1 cellular context compared by ENCODE assay signal in the genomic region with DNA sequence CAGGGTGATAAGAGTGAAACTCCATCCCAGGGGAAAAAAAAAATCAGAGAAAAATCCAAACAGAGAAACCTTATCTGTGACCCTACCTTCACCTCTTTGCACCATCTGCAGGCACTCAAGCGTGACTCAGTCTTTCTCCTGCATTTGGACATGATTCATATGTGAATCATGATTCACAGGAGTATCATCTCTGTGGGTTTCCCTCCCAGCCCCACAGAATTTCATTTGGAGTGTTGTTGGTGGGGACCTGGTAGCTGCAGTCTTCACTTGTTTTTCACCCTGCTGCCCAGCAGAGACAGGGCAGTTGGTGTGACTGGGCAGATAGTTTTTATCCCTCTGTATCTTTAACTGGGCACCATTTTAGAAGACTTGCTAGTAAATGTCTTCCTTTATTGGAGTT.
TF ChIP-seq lines count a peak whose summit lies in the region.

No MANE protein-coding gene starts in this region.

TF ChIP-seq in K562, 482 proteins besides CTCF, POLR2A, EP300 and RAD21 (continued from another document and continues in another):
- peak; percentile 80; the same call in 1 of the 2 replicates for TF ChIP-seq JUN (IDR thresholded peaks at IDR 0.05; ENCODE audit: borderline replicate concordance, low read depth, low read length)
- no peak for TF ChIP-seq JUN (CRISPR knock-in tag; IDR thresholded peaks at IDR 0.05; ENCODE audit: borderline replicate concordance)
- no peak for TF ChIP-seq NFE2L1 (tag; IDR thresholded peaks at IDR 0.05; ENCODE audit: borderline replicate concordance, low read depth)
- TF ChIP-seq, protein P1, sequence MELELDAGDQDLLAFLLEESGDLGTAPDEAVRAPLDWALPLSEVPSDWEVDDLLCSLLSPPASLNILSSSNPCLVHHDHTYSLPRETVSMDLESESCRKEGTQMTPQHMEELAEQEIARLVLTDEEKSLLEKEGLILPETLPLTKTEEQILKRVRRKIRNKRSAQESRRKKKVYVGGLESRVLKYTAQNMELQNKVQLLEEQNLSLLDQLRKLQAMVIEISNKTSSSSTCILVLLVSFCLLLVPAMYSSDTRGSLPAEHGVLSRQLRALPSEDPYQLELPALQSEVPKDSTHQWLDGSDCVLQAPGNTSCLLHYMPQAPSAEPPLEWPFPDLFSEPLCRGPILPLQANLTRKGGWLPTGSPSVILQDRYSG (tag; conservative IDR thresholded peaks at IDR 0.05; ENCODE audit: low read depth), result no peak
- no peak for TF ChIP-seq POLR2G (IDR thresholded peaks at IDR 0.05; ENCODE audit: low read depth, low read length)
- no peak for TF ChIP-seq MYBL2 (IDR thresholded peaks at IDR 0.05; ENCODE audit: low read depth)
- no peak for TF ChIP-seq MYBL2 (CRISPR knock-in tag; IDR thresholded peaks at IDR 0.05; ENCODE audit: borderline replicate concordance)
- no peak for TF ChIP-seq ILF3 (IDR thresholded peaks at IDR 0.05; ENCODE audit: borderline replicate concordance)
- TF ChIP-seq MTA3 (IDR thresholded peaks at IDR 0.05; ENCODE audit: borderline replicate concordance), result no peak
- TF ChIP-seq CEBPB (tag; IDR thresholded peaks at IDR 0.05), result no peak
- TF ChIP-seq, protein P2, sequence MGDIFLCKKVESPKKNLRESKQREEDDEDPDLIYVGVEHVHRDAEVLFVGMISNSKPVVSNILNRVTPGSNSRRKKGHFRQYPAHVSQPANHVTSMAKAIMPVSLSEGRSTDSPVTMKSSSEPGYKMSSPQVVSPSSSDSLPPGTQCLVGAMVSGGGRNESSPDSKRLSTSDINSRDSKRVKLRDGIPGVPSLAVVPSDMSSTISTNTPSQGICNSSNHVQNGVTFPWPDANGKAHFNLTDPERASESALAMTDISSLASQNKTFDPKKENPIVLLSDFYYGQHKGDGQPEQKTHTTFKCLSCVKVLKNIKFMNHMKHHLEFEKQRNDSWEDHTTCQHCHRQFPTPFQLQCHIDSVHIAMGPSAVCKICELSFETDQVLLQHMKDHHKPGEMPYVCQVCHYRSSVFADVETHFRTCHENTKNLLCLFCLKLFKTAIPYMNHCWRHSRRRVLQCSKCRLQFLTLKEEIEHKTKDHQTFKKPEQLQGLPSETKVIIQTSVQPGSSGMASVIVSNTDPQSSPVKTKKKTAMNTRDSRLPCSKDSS (IDR thresholded peaks at IDR 0.05; ENCODE audit: low read depth, partially characterized antibody), result no peak
- no peak for TF ChIP-seq ZNF764 (CRISPR knock-in tag; IDR thresholded peaks at IDR 0.05; ENCODE audit: low read depth)
- TF ChIP-seq NFE2 (IDR thresholded peaks at IDR 0.05; ENCODE audit: low read depth), result peak; percentile 65; the same call in 1 of the 2 replicates
- TF ChIP-seq, protein P3, sequence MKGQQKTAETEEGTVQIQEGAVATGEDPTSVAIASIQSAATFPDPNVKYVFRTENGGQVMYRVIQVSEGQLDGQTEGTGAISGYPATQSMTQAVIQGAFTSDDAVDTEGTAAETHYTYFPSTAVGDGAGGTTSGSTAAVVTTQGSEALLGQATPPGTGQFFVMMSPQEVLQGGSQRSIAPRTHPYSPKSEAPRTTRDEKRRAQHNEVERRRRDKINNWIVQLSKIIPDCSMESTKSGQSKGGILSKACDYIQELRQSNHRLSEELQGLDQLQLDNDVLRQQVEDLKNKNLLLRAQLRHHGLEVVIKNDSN (CRISPR knock-in tag; IDR thresholded peaks at IDR 0.05), result no peak
- no peak for TF ChIP-seq MAFK (IDR thresholded peaks at IDR 0.05; ENCODE audit: low read length)
- no peak for TF ChIP-seq ARID2 (IDR thresholded peaks at IDR 0.05)
- TF ChIP-seq GABPB1 (CRISPR knock-in tag; IDR thresholded peaks at IDR 0.05), result no peak
- TF ChIP-seq, protein P4, sequence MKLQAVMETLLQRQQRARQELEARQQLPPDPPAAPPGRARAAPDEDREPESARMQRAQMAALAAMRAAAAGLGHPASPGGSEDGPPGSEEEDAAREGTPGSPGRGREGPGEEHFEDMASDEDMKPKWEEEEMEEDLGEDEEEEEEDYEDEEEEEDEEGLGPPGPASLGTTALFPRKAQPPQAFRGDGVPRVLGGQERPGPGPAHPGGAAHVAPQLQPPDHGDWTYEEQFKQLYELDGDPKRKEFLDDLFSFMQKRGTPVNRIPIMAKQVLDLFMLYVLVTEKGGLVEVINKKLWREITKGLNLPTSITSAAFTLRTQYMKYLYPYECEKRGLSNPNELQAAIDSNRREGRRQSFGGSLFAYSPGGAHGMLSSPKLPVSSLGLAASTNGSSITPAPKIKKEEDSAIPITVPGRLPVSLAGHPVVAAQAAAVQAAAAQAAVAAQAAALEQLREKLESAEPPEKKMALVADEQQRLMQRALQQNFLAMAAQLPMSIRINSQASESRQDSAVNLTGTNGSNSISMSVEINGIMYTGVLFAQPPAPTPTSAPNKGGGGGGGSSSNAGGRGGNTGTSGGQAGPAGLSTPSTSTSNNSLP (IDR thresholded peaks at IDR 0.05; ENCODE audit: borderline replicate concordance, low read depth, low read length), result peak; percentile 25; the same call in 1 of the 2 replicates
- TF ChIP-seq ZNF408 (CRISPR knock-in tag; IDR thresholded peaks at IDR 0.05; ENCODE audit: low read depth), result no peak
- no peak for TF ChIP-seq ZNF780A (CRISPR knock-in tag; IDR thresholded peaks at IDR 0.05)
- no peak for TF ChIP-seq MYNN (IDR thresholded peaks at IDR 0.05)
- TF ChIP-seq MYNN (CRISPR knock-in tag; IDR thresholded peaks at IDR 0.05), result no peak
- no peak for TF ChIP-seq C11orf30 (IDR thresholded peaks at IDR 0.05; ENCODE audit: low read depth)
- TF ChIP-seq, protein P5, sequence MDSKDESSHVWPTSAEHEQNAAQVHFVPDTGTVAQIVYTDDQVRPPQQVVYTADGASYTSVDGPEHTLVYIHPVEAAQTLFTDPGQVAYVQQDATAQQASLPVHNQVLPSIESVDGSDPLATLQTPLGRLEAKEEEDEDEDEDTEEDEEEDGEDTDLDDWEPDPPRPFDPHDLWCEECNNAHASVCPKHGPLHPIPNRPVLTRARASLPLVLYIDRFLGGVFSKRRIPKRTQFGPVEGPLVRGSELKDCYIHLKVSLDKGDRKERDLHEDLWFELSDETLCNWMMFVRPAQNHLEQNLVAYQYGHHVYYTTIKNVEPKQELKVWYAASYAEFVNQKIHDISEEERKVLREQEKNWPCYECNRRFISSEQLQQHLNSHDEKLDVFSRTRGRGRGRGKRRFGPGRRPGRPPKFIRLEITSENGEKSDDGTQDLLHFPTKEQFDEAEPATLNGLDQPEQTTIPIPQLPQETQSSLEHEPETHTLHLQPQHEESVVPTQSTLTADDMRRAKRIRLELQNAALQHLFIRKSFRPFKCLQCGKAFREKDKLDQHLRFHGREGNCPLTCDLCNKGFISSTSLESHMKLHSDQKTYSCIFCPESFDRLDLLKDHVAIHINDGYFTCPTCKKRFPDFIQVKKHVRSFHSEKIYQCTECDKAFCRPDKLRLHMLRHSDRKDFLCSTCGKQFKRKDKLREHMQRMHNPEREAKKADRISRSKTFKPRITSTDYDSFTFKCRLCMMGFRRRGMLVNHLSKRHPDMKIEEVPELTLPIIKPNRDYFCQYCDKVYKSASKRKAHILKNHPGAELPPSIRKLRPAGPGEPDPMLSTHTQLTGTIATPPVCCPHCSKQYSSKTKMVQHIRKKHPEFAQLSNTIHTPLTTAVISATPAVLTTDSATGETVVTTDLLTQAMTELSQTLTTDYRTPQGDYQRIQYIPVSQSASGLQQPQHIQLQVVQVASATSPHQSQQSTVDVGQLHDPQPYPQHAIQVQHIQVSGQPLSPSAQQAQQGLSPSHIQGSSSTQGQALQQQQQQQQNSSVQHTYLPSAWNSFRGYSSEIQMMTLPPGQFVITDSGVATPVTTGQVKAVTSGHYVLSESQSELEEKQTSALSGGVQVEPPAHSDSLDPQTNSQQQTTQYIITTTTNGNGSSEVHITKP (IDR thresholded peaks at IDR 0.05; ENCODE audit: partially characterized antibody), result no peak
- no peak for TF ChIP-seq JUNB (CRISPR knock-in tag; conservative IDR thresholded peaks at IDR 0.05)
- TF ChIP-seq CXXC5 (CRISPR knock-in tag; IDR thresholded peaks at IDR 0.05), result no peak
- no peak for TF ChIP-seq ZNF134 (CRISPR knock-in tag; conservative IDR thresholded peaks at IDR 0.05)
- peak; percentile 80 for TF ChIP-seq HDAC2 (IDR thresholded peaks at IDR 0.05)
- TF ChIP-seq, protein P6, sequence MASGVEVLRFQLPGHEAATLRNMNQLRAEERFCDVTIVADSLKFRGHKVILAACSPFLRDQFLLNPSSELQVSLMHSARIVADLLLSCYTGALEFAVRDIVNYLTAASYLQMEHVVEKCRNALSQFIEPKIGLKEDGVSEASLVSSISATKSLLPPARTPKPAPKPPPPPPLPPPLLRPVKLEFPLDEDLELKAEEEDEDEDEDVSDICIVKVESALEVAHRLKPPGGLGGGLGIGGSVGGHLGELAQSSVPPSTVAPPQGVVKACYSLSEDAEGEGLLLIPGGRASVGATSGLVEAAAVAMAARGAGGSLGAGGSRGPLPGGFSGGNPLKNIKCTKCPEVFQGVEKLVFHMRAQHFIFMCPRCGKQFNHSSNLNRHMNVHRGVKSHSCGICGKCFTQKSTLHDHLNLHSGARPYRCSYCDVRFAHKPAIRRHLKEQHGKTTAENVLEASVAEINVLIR (CRISPR knock-in tag; IDR thresholded peaks at IDR 0.05), result no peak
- TF ChIP-seq RNF2 (IDR thresholded peaks at IDR 0.05), result no peak
- TF ChIP-seq XRCC4 (IDR thresholded peaks at IDR 0.05; ENCODE audit: extremely low read depth, insufficient read depth, insufficient read length), result no peak
- peak; percentile 67 for TF ChIP-seq SMARCE1 (IDR thresholded peaks at IDR 0.05)
- peak in 1 of 2 experiments; percentile 94; a peak in 2 of 4 replicates for TF ChIP-seq HDAC1 (IDR thresholded peaks at IDR 0.05)
- TF ChIP-seq RFX5 (IDR thresholded peaks at IDR 0.05; ENCODE audit: low read depth, low read length), result no peak
- TF ChIP-seq, protein P7, sequence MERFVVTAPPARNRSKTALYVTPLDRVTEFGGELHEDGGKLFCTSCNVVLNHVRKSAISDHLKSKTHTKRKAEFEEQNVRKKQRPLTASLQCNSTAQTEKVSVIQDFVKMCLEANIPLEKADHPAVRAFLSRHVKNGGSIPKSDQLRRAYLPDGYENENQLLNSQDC (CRISPR knock-in tag; IDR thresholded peaks at IDR 0.05), result no peak
- TF ChIP-seq ESRRA (IDR thresholded peaks at IDR 0.05; ENCODE audit: borderline replicate concordance, low read depth), result no peak
- TF ChIP-seq, protein P8, sequence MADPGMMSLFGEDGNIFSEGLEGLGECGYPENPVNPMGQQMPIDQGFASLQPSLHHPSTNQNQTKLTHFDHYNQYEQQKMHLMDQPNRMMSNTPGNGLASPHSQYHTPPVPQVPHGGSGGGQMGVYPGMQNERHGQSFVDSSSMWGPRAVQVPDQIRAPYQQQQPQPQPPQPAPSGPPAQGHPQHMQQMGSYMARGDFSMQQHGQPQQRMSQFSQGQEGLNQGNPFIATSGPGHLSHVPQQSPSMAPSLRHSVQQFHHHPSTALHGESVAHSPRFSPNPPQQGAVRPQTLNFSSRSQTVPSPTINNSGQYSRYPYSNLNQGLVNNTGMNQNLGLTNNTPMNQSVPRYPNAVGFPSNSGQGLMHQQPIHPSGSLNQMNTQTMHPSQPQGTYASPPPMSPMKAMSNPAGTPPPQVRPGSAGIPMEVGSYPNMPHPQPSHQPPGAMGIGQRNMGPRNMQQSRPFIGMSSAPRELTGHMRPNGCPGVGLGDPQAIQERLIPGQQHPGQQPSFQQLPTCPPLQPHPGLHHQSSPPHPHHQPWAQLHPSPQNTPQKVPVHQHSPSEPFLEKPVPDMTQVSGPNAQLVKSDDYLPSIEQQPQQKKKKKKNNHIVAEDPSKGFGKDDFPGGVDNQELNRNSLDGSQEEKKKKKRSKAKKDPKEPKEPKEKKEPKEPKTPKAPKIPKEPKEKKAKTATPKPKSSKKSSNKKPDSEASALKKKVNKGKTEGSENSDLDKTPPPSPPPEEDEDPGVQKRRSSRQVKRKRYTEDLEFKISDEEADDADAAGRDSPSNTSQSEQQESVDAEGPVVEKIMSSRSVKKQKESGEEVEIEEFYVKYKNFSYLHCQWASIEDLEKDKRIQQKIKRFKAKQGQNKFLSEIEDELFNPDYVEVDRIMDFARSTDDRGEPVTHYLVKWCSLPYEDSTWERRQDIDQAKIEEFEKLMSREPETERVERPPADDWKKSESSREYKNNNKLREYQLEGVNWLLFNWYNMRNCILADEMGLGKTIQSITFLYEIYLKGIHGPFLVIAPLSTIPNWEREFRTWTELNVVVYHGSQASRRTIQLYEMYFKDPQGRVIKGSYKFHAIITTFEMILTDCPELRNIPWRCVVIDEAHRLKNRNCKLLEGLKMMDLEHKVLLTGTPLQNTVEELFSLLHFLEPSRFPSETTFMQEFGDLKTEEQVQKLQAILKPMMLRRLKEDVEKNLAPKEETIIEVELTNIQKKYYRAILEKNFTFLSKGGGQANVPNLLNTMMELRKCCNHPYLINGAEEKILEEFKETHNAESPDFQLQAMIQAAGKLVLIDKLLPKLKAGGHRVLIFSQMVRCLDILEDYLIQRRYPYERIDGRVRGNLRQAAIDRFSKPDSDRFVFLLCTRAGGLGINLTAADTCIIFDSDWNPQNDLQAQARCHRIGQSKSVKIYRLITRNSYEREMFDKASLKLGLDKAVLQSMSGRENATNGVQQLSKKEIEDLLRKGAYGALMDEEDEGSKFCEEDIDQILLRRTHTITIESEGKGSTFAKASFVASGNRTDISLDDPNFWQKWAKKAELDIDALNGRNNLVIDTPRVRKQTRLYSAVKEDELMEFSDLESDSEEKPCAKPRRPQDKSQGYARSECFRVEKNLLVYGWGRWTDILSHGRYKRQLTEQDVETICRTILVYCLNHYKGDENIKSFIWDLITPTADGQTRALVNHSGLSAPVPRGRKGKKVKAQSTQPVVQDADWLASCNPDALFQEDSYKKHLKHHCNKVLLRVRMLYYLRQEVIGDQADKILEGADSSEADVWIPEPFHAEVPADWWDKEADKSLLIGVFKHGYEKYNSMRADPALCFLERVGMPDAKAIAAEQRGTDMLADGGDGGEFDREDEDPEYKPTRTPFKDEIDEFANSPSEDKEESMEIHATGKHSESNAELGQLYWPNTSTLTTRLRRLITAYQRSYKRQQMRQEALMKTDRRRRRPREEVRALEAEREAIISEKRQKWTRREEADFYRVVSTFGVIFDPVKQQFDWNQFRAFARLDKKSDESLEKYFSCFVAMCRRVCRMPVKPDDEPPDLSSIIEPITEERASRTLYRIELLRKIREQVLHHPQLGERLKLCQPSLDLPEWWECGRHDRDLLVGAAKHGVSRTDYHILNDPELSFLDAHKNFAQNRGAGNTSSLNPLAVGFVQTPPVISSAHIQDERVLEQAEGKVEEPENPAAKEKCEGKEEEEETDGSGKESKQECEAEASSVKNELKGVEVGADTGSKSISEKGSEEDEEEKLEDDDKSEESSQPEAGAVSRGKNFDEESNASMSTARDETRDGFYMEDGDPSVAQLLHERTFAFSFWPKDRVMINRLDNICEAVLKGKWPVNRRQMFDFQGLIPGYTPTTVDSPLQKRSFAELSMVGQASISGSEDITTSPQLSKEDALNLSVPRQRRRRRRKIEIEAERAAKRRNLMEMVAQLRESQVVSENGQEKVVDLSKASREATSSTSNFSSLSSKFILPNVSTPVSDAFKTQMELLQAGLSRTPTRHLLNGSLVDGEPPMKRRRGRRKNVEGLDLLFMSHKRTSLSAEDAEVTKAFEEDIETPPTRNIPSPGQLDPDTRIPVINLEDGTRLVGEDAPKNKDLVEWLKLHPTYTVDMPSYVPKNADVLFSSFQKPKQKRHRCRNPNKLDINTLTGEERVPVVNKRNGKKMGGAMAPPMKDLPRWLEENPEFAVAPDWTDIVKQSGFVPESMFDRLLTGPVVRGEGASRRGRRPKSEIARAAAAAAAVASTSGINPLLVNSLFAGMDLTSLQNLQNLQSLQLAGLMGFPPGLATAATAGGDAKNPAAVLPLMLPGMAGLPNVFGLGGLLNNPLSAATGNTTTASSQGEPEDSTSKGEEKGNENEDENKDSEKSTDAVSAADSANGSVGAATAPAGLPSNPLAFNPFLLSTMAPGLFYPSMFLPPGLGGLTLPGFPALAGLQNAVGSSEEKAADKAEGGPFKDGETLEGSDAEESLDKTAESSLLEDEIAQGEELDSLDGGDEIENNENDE (IDR thresholded peaks at IDR 0.05; ENCODE audit: low read depth, low read length), result no peak
